In genomic region chr1:17561561-17561985, GRCh38 we compare ENCODE assay signal across 11 cellular contexts. TPM values are rescaled to one million over a fixed set of nuclear protein-coding genes. Genes with fewer than 3 reads are reported as not detected.
A peak's percentile ranks its signal among the peaks of the same experiment; 100 is the strongest.
DNase-seq lines count a peak whose midpoint lies in the region; ATAC-seq and TF ChIP-seq lines count a peak whose summit lies in the region.
"Had no signal": no experiment of that assay in that cellular context is flagged by ENCODE, and none has a peak within 500 bp of the region (broad histone marks: within the 10 kb centered on the region; RNA-seq: fewer than 3 reads in every experiment).

No MANE protein-coding gene starts in this region.

- no peak for TF ChIP-seq POLR2A in right lobe of liver (IDR thresholded peaks at IDR 0.05)
- no peak for TF ChIP-seq POLR2A in suprapubic skin (IDR thresholded peaks at IDR 0.05)

- H2AFZ ChIP-seq in MM.1S (ENCODE audit: low read length) = no peak overlapping the region

- H3K9me2 ChIP-seq in MM.1S (replicated peaks; ENCODE audit: insufficient read depth, low read length) = no peaks in the 10 kb centered on the region

- intact Hi-C loops in right lobe of liver (cut with DNase I) = no loop called here

- 17% methylated on average over 5 of the region's 9 CpGs for WGBS in right lobe of liver (ENCODE audit: insufficient coverage, low coverage, low lambda C conversion rate, missing lambda C conversion rate)
- WGBS in suprapubic skin = 56% methylated on average over 7 of the region's 9 CpGs

- DNase-seq in HCEC 1CT = peak; percentile 28
- DNase-seq in cerebellum (ENCODE audit: low spot score) = peak; percentile 60
- peak in 1 of 3 donors; percentile 67 for DNase-seq in right lobe of liver
- DNase-seq in suprapubic skin (ENCODE audit: low spot score in 2 of 2) = no peak
- DNase-seq in MM.1S = no peak
- no peak for DNase-seq in NAMALWA (ENCODE audit: low spot score)
- DNase-seq: activated naive CD8-positive, alpha-beta T cell treated with anti-CD3 and anti-CD28 coated beads, Interleukin-2, amount 50 U/mL, for 24 hours; hippocampal formation; stimulated activated naive CD4-positive, alpha-beta T cell had no signal

- H3F3A ChIP-seq in MM.1S (ENCODE audit: insufficient read depth, low read length) = no peaks in the 10 kb centered on the region

- H3K27me3 ChIP-seq in right lobe of liver (no peaks in the 10 kb centered on the region), suprapubic skin (no peaks in the 10 kb centered on the region), MM.1S (replicated peaks; ENCODE audit: insufficient read depth, low read length) (peaks cover 89% of the 10 kb centered on the region)

- H3K79me2 ChIP-seq in MM.1S (ENCODE audit: low read length) = no peaks in the 10 kb centered on the region

- no peaks in the 10 kb centered on the region for H4K20me1 ChIP-seq in MM.1S (ENCODE audit: insufficient read depth, low read length)

- no peak overlapping the region for H3K4me2 ChIP-seq in MM.1S (ENCODE audit: low read depth, low read length)

- no peak overlapping the region for H3K9ac ChIP-seq in MM.1S (ENCODE audit: low read length)

- TF ChIP-seq EP300 in suprapubic skin (IDR thresholded peaks at IDR 0.05) = no peak

- TF ChIP-seq CTCF in right lobe of liver (IDR thresholded peaks at IDR 0.05) = no peak
- TF ChIP-seq CTCF in suprapubic skin (IDR thresholded peaks at IDR 0.05) = no peak
- no peak for TF ChIP-seq CTCF in MM.1S (IDR thresholded peaks at IDR 0.05; ENCODE audit: low read length)

- H3K4me3 ChIP-seq in right lobe of liver (no peak overlapping the region), suprapubic skin (no peak overlapping the region), MM.1S (ENCODE audit: low read length) (no peak overlapping the region)

- H3K9me3 ChIP-seq in right lobe of liver = no peaks in the 10 kb centered on the region
- H3K9me3 ChIP-seq in suprapubic skin = no peaks in the 10 kb centered on the region
- H3K9me3 ChIP-seq in MM.1S (replicated peaks; ENCODE audit: insufficient read depth, low read length) = no peaks in the 10 kb centered on the region

- H3K27ac ChIP-seq in right lobe of liver (peak overlapping the region; percentile 48 to 87 (median 79)), suprapubic skin (peak overlapping the region; percentile 75), MM.1S (ENCODE audit: low read length) (no peak overlapping the region)

- ATAC-seq in right lobe of liver (peak in 3 of 4 donors; percentile 1 to 11 (median 5)), HG03095 (IDR thresholded peaks at IDR 0.05; ENCODE audit: unreplicated experiment) (no peak), HG02642 (IDR thresholded peaks at IDR 0.05; ENCODE audit: poor library complexity, unreplicated experiment) (no peak)
- ATAC-seq: activated naive CD8-positive, alpha-beta T cell treated with anti-CD3 and anti-CD28 coated beads, Interleukin-2, amount 50 U/mL, for 24 hours had no signal

- H3K4me1 ChIP-seq in right lobe of liver = peaks cover 0 to 66% (median 33%) of the 10 kb centered on the region in 4 donors
- H3K4me1 ChIP-seq in suprapubic skin = peaks cover 55% of the 10 kb centered on the region
- H3K4me1 ChIP-seq in MM.1S (ENCODE audit: low read length) = no peaks in the 10 kb centered on the region

- H3K36me3 ChIP-seq in right lobe of liver (no peaks in the 10 kb centered on the region), suprapubic skin (no peaks in the 10 kb centered on the region), MM.1S (replicated peaks; ENCODE audit: insufficient read depth, low read length) (no peaks in the 10 kb centered on the region)

RNA-seq across cellular contexts. Expression of gene ARHGEF10L, which starts 22.1 kb away (rescaled TPM):
- total RNA-seq in cerebellum (33.8 TPM), right lobe of liver (100 to 1,000 TPM in 2 of 6 experiments, 10 to 100 TPM in 4; 59.7 to 124 (median 87.4) TPM), suprapubic skin (100 to 1,000 TPM in 1 of 4 donors, 10 to 100 TPM in 3; 65.0 to 136 (median 94.1) TPM)

Comparison
In these comparisons a context has a peak if more than half of its experiments do, and no peak if none do; other contexts are left out.
1. DNase-seq: peak in HCEC 1CT (single experiment) and cerebellum (single experiment); none in suprapubic skin (0 of 2), MM.1S (single experiment) and NAMALWA (single experiment).
2. ATAC-seq: peak in right lobe of liver (3 of 4); none in HG03095 (single experiment) and HG02642 (single experiment).